ENCODE assay signal across 24 cellular contexts in genomic region chr7:126839624-126840023, GRCh38.
"Had no signal": no experiment of that assay in that cellular context is flagged by ENCODE, and none has a peak within 500 bp of the region (broad histone marks: within the 10 kb centered on the region; RNA-seq: fewer than 3 reads in every experiment).

No MANE protein-coding gene starts in this region.

- H3K27me3 ChIP-seq: pancreas, right atrium auricular region, right lobe of liver, stomach, testis, tibial artery, uterus had no signal

- H3K27ac ChIP-seq: lower lobe of right lung, pancreas, psoas muscle, right atrium auricular region, right lobe of liver, stomach, testis, tibial artery, uterus had no signal

- ATAC-seq: left ventricle myocardium superior; naive thymus-derived CD8-positive, alpha-beta T cell; pancreas; psoas muscle; right lobe of liver; stimulated activated naive B cell treated with anti-CD40 and anti-IgM and Interleukin-4, amounts not matched to agents 10 μg/mL and 1 μg/mL and 100 μg/mL, for 72 hours; stimulated activated naive CD8-positive, alpha-beta T cell treated with anti-CD3 and anti-CD28 coated beads, Interleukin-15, Interleukin-2, amounts not matched to agents 100 U/mL and 50 U/mL, for 24 hours had no signal

- H3K4me1 ChIP-seq: lower lobe of right lung, pancreas, psoas muscle, right atrium auricular region, right lobe of liver, stomach, testis, tibial artery, uterus had no signal

- H3K9me3 ChIP-seq: lower lobe of right lung, pancreas, psoas muscle, right atrium auricular region, right lobe of liver, stomach, testis, tibial artery, uterus had no signal

- DNase-seq: hypothalamus; immature natural killer cell; kidney; left ventricle myocardium superior; lower lobe of right lung; mammary epithelial cell; mesenchymal stem cell; naive thymus-derived CD8-positive, alpha-beta T cell; nucleus accumbens; pancreas; posterior cingulate gyrus; psoas muscle; right lobe of liver; stimulated activated CD4-positive, alpha-beta T cell treated with anti-CD3 and anti-CD28 coated beads, Interleukin-1b, Interleukin-23, amount 100 ng/mL, for 48 hours; stimulated activated CD4-positive, alpha-beta T cell treated with anti-CD3 and anti-CD28 coated beads, Interleukin-4, amount 100 ng/mL, for 1 hour; stimulated activated naive B cell treated with anti-CD40 and anti-IgM and Interleukin-4, amounts not matched to agents 10 μg/mL and 1 μg/mL and 100 μg/mL, for 72 hours; stimulated activated naive CD8-positive, alpha-beta T cell treated with anti-CD3 and anti-CD28 coated beads, Interleukin-15, Interleukin-2, amounts not matched to agents 100 U/mL and 50 U/mL, for 24 hours; stomach; testis; tibial artery; trophoblast cell; uterus had no signal

- H3K36me3 ChIP-seq: lower lobe of right lung, pancreas, right atrium auricular region, right lobe of liver, stomach, tibial artery, uterus had no signal

- H3K4me3 ChIP-seq: lower lobe of right lung, pancreas, psoas muscle, right atrium auricular region, right lobe of liver, smooth muscle cell, stomach, testis, tibial artery, uterus had no signal
